In the genomic region with DNA sequence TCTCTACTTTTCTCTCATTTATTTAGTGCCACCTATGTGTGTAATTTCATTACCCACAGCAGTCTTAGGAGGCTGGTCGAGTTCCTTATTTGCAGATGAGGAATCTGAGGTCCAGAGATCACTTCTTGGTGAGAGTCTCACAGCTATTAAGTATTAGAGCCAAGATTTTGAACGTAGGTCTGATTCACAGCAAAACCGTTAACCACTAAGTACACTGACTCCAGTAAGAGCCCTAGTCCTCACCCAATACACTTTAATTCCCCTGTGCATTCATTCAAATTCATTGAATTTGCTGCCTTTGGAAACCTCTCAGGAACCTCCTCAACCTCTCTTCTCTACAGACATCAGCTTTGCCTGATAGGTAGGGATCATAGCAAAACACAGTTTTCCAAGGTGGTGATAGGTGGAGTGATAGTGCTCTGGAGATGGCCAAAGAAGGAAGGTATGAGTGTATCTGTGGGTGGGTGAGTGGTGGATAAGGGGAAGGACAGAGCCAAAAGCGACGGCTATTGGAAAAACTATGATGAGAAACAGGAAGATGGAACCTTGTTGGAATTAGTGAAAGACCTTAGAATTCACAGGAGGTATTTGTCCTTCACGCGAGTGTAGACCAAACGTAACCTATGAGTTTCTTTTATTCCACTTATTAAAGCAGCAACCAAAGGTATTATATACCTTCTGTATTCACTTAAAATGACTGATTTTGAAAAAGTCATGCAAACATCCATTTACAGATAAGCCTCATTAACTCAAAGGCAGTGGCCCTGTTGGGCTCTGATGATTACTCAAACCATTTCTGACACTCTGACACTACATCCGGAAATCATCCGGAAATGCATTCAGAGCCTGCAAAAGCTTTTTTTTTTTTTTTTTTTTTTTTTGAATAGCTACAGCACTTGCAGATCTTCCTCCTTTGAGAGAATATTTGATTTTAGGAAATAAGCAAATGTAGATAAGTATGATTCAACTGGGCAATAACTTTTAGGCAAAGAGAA, we compare ENCODE assay signal across 8 cellular contexts. TPM values are rescaled to one million over a fixed set of nuclear protein-coding genes. Genes with fewer than 3 reads are reported as not detected.
DNase-seq lines count a peak whose midpoint lies in the region; ATAC-seq and TF ChIP-seq lines count a peak whose summit lies in the region.

No MANE protein-coding gene starts in this region.

- TF ChIP-seq EP300 in ovary (IDR thresholded peaks at IDR 0.05), result no peak

- peaks cover 0 to 4% (median 0%) of the 10 kb centered on the region in 3 donors for H3K9me3 Mint-ChIP-seq in IgD-negative memory B cell
- no peaks in the 10 kb centered on the region for H3K9me3 Mint-ChIP-seq in dendritic cell treated with granulocyte-macrophage colony-stimulating factor and Interleukin-4, amounts not matched to agents 40 ng/mL and 50 ng/mL, for 4 days

- H3K4me1 ChIP-seq in ovary (ENCODE audit: insufficient read depth), result peaks cover 3% of the 10 kb centered on the region

- peak overlapping the region; percentile 11 to 84 (median 41) for H3K27ac Mint-ChIP-seq in IgD-negative memory B cell
- H3K27ac Mint-ChIP-seq in dendritic cell treated with granulocyte-macrophage colony-stimulating factor and Interleukin-4, amounts not matched to agents 40 ng/mL and 50 ng/mL, for 4 days, result peak overlapping the region; percentile 37

- no peaks in the 10 kb centered on the region for H3K36me3 Mint-ChIP-seq in IgD-negative memory B cell
- no peaks in the 10 kb centered on the region for H3K36me3 Mint-ChIP-seq in dendritic cell treated with granulocyte-macrophage colony-stimulating factor and Interleukin-4, amounts not matched to agents 40 ng/mL and 50 ng/mL, for 4 days (ENCODE audit: low read depth)

- CTCF ChIA-PET in RWPE1 (lab: Yijun Ruan, JAX), result interaction anchor here (0.6 kb wide), 1 partner anchor 25 kb away, joined by 3 read pairs; no protein-coding TSS in a partner anchor

- WGBS in ovary, 3 donors, result 68 to 69% (median 68%) methylated on average over 10 of the region's 10 CpGs

- no peaks in the 10 kb centered on the region for H3K27me3 Mint-ChIP-seq in IgD-negative memory B cell
- H3K27me3 Mint-ChIP-seq in dendritic cell treated with granulocyte-macrophage colony-stimulating factor and Interleukin-4, amounts not matched to agents 40 ng/mL and 50 ng/mL, for 4 days, result no peaks in the 10 kb centered on the region

- no peak for TF ChIP-seq CTCF in GM10266 (IDR thresholded peaks at IDR 0.05; ENCODE audit: control insufficient read depth, insufficient read depth, low read depth, missing control alignments)
- no peak for TF ChIP-seq CTCF in RWPE1 (conservative IDR thresholded peaks at IDR 0.05; ENCODE audit: low read depth)
- no peak for TF ChIP-seq CTCF in ovary (IDR thresholded peaks at IDR 0.05)

- intact Hi-C loops in dendritic cell treated with granulocyte-macrophage colony-stimulating factor and Interleukin-4, amounts not matched to agents 40 ng/mL and 50 ng/mL, for 4 days (cut with micrococcal nuclease), result no loop called here
- intact Hi-C loops in ovary (cut with DNase I), result no loop called here

- ATAC-seq in GM21423 (IDR thresholded peaks at IDR 0.05; ENCODE audit: unreplicated experiment), result peak; percentile 83

- peaks cover 15 to 42% (median 24%) of the 10 kb centered on the region in 3 donors for H3K4me1 Mint-ChIP-seq in IgD-negative memory B cell
- H3K4me1 Mint-ChIP-seq in dendritic cell treated with granulocyte-macrophage colony-stimulating factor and Interleukin-4, amounts not matched to agents 40 ng/mL and 50 ng/mL, for 4 days (ENCODE audit: low read depth), result peaks cover 29% of the 10 kb centered on the region

- H3K4me3 Mint-ChIP-seq in IgD-negative memory B cell, result peak overlapping the region in 3 of 4 donors; percentile 5 to 83 (median 80)
- H3K4me3 Mint-ChIP-seq in dendritic cell treated with granulocyte-macrophage colony-stimulating factor and Interleukin-4, amounts not matched to agents 40 ng/mL and 50 ng/mL, for 4 days, result no peak overlapping the region

- H3K27ac ChIP-seq in RWPE1 (no peak overlapping the region), ovary (no peak overlapping the region)

- H3K9me3 ChIP-seq in ovary, result no peaks in the 10 kb centered on the region

- no peaks in the 10 kb centered on the region for H3K27me3 ChIP-seq in ovary

- DNase-seq in GM10266 (ENCODE audit: extremely low spot score) (peak; percentile 36), RWPE1 (ENCODE audit: low spot score) (no peak), ovary (no peak), HK-2 (ENCODE audit: unreplicated experiment) (no peak), midbrain (lab: John Stamatoyannopoulos, UW) (no peak)

- no peak overlapping the region for H3K4me3 ChIP-seq in ovary

- POLR2A ChIA-PET in RWPE1 (lab: Yijun Ruan, JAX; ENCODE audit: low non-redundant PET), result no interaction called here

- TF ChIP-seq POLR2A in ovary (IDR thresholded peaks at IDR 0.05), result no peak

- no peaks in the 10 kb centered on the region for H3K36me3 ChIP-seq in ovary

RNA-seq across cellular contexts. Expression of gene FMR1, which starts 6.3 kb away (rescaled TPM):
- polyA plus RNA-seq in IgD-negative memory B cell (3.5 TPM), ovary (10 to 100 TPM; 27.1 to 37.6 TPM)
- total RNA-seq in ovary, result 10 to 100 TPM; 43.1 to 65.2 (median 47.1) TPM
